ENCODE assay signal across 19 cellular contexts in genomic region chr1:38293530-38293929, GRCh38.
DNase-seq lines count a peak whose midpoint lies in the region; ATAC-seq and TF ChIP-seq lines count a peak whose summit lies in the region.
"Had no signal": no experiment of that assay in that cellular context is flagged by ENCODE, and none has a peak within 500 bp of the region (broad histone marks: within the 10 kb centered on the region; RNA-seq: fewer than 3 reads in every experiment).

No MANE protein-coding gene starts in this region.

- BruUV-seq in A673 (replicated peaks; lab: Mats Ljungman, UMichigan) = no TSS peak

- H3K36me3 ChIP-seq in A673 (ENCODE audit: insufficient read depth, low read length, poor library complexity, severe bottlenecking) (no peaks in the 10 kb centered on the region), esophagus muscularis mucosa (no peaks in the 10 kb centered on the region)
- H3K36me3 ChIP-seq: BLaER1 had no signal

- no peak for ATAC-seq in effector memory CD8-positive, alpha-beta T cell (replicated peaks)
- ATAC-seq: CD8-positive, alpha-beta T cell; HCT116 had no signal

- peaks cover 0 to 9% of the 10 kb centered on the region in 2 donors for H3K4me1 Mint-ChIP-seq in effector memory CD8-positive, alpha-beta T cell (ENCODE audit: low read depth in 2 of 2)

- no peaks in the 10 kb centered on the region for H3K9me3 ChIP-seq in A673 (ENCODE audit: low read depth, low read length, poor library complexity, severe bottlenecking)
- peaks cover 0 to 4% (median 0%) of the 10 kb centered on the region in 4 donors for H3K9me3 ChIP-seq in esophagus muscularis mucosa
- H3K9me3 ChIP-seq: BLaER1, Caco-2 had no signal

- no peak overlapping the region for H3K4me3 Mint-ChIP-seq in effector memory CD8-positive, alpha-beta T cell
- H3K4me3 Mint-ChIP-seq: CD4-positive, CD25-positive, alpha-beta regulatory T cell; CD8-positive, alpha-beta T cell had no signal

- H3K27me3 Mint-ChIP-seq in effector memory CD8-positive, alpha-beta T cell = peaks cover 72 to 85% of the 10 kb centered on the region in 2 donors

- intact Hi-C loops in A673 (cut with micrococcal nuclease; ENCODE audit: unreplicated experiment) = loop anchor here (10.0 kb wide), 1 partner anchor 269 kb away; no protein-coding TSS in a partner anchor
- intact Hi-C loops in esophagus muscularis mucosa (cut with DNase I) = no loop called here

- no peak overlapping the region for H3K27ac Mint-ChIP-seq in effector memory CD8-positive, alpha-beta T cell
- H3K27ac Mint-ChIP-seq: B cell; CD4-positive, CD25-positive, alpha-beta regulatory T cell; CD8-positive, alpha-beta T cell had no signal

- H3K9me3 Mint-ChIP-seq in effector memory CD8-positive, alpha-beta T cell = no peaks in the 10 kb centered on the region
- H3K9me3 Mint-ChIP-seq: CD8-positive, alpha-beta T cell had no signal

- in situ Hi-C loops in SK-MEL-5 (cut with HindIII; ENCODE audit: low pct_unique_long_range_greater_than_20kb, low sequenced_read_pairs) = no loop called here

- 68% methylated on average over 4 of the region's 4 CpGs for WGBS in esophagus muscularis mucosa

- no peaks in the 10 kb centered on the region for H3K27me3 ChIP-seq in A673 (replicated peaks; ENCODE audit: insufficient read depth, low read depth, low read length, poor library complexity)
- peaks cover 0 to 63% (median 0%) of the 10 kb centered on the region in 4 donors for H3K27me3 ChIP-seq in esophagus muscularis mucosa
- H3K27me3 ChIP-seq: BLaER1 had no signal

- TF ChIP-seq CTCF in A673 (conservative IDR thresholded peaks at IDR 0.05; ENCODE audit: low read depth, low read length) = no peak
- TF ChIP-seq CTCF in GM12865 (IDR thresholded peaks at IDR 0.05; ENCODE audit: insufficient read depth, low read depth, low read length, missing control alignments) = no peak
- no peak for TF ChIP-seq CTCF in esophagus muscularis mucosa (IDR thresholded peaks at IDR 0.05)

- no peak for TF ChIP-seq EP300 in esophagus muscularis mucosa (IDR thresholded peaks at IDR 0.05)

- H3K27ac ChIP-seq in A673 (ENCODE audit: low read depth, low read length, poor library complexity, severe bottlenecking) (no peak overlapping the region), esophagus muscularis mucosa (replicated peaks in 1 of 4) (no peak overlapping the region)
- H3K27ac ChIP-seq: BLaER1, C4-2B, GM23248 had no signal

- no peaks in the 10 kb centered on the region for H3K36me3 Mint-ChIP-seq in effector memory CD8-positive, alpha-beta T cell (ENCODE audit: insufficient read depth)
- H3K36me3 Mint-ChIP-seq: CD8-positive, alpha-beta T cell had no signal

- H3K4me3 ChIP-seq in A673 (ENCODE audit: low read depth, low read length, poor library complexity, severe bottlenecking) = no peak overlapping the region
- H3K4me3 ChIP-seq in GM12865 (ENCODE audit: low read depth, low read length) = no peak overlapping the region
- no peak overlapping the region for H3K4me3 ChIP-seq in esophagus muscularis mucosa
- H3K4me3 ChIP-seq: BLaER1, GM23248 had no signal

- CTCF ChIA-PET in A673 (lab: Charles Lee) = no interaction called here

- peaks cover 14% of the 10 kb centered on the region for H3K4me1 ChIP-seq in A673 (ENCODE audit: insufficient read depth, low read length, poor library complexity, severe bottlenecking)
- H3K4me1 ChIP-seq in esophagus muscularis mucosa = peaks cover 0 to 9% (median 4%) of the 10 kb centered on the region in 4 donors
- H3K4me1 ChIP-seq: Caco-2 had no signal

- POLR2A ChIA-PET in A673 (lab: Charles Lee; ENCODE audit: low non-redundant PET) = no interaction called here

- peak; percentile 15 for DNase-seq in A673 (ENCODE audit: low spot score)
- peak; percentile 12 for DNase-seq in GM12865 (ENCODE audit: low read depth)
- DNase-seq in SK-MEL-5 (ENCODE audit: low read depth, low spot score) = peak; percentile 2
- peak; percentile 42 for DNase-seq in esophagus muscularis mucosa (ENCODE audit: extremely low spot score)
- DNase-seq in DMS114 treated with DMSO at 0.1 percent for 48 hours (lab: John Stamatoyannopoulos, UW; ENCODE audit: unreplicated experiment) = no peak
- DNase-seq in effector memory CD8-positive, alpha-beta T cell = no peak
- DNase-seq in GM19238 (ENCODE audit: insufficient read length, low spot score) = no peak
- DNase-seq: Caco-2; CD4-positive, CD25-positive, alpha-beta regulatory T cell; CD8-positive, alpha-beta T cell; DMS79; EL; GDM1; GM23248; H9 had no signal

- no peak for TF ChIP-seq POLR2A in esophagus muscularis mucosa (IDR thresholded peaks at IDR 0.05; ENCODE audit: low read depth)

Comparison
In these comparisons a context has a peak if more than half of its experiments do, and no peak if none do; other contexts are left out.
1. DNase-seq: peak in A673 (single experiment), GM12865 (single experiment), SK-MEL-5 (single experiment) and esophagus muscularis mucosa (single experiment); none in DMS114 treated with DMSO at 0.1 percent for 48 hours (single experiment), effector memory CD8-positive, alpha-beta T cell (0 of 3) and GM19238 (single experiment).